In genomic region chr12:575948-576612, GRCh38 we compare ENCODE assay signal across 8 cellular contexts.
DNase-seq lines count a peak whose midpoint lies in the region; ATAC-seq and TF ChIP-seq lines count a peak whose summit lies in the region.

No MANE protein-coding gene starts in this region.

- H3K27ac Mint-ChIP-seq in MCF 10A (ENCODE audit: low read depth, unreplicated experiment), result peak overlapping the region; percentile 91

- in situ Hi-C loops in HAP-1 (cut with MboI; ENCODE audit: low sequenced_read_pairs), result loop anchor here (10.0 kb wide), 1 partner anchor 369 kb away; the partner anchor contains the start of gene RAD52

- DNase-seq in DMS 273 (lab: John Stamatoyannopoulos, UW; ENCODE audit: unreplicated experiment), result peak; percentile 89
- peak; percentile 70 to 89 for DNase-seq in HAP-1 (ENCODE audit: low spot score in 2 of 2)
- peak; percentile 69 for DNase-seq in NCI-H1694 treated with DMSO at 0.1 percent for 48 hours (lab: John Stamatoyannopoulos, UW)
- DNase-seq in UCSD-AML1 (lab: John Stamatoyannopoulos, UW; ENCODE audit: unreplicated experiment), result peak; percentile 88
- DNase-seq in MCF 10A (ENCODE audit: unreplicated experiment), result peak; percentile 78
- DNase-seq in iPS-NIHi7 (ENCODE audit: extremely low spot score), result peak; percentile 93
- DNase-seq in spleen, result peak; percentile 97

- POLR2A ChIA-PET in MCF 10A (lab: Yijun Ruan, JAX), result interaction anchor here (0.6 to 15.3 kb wide), 22 partner anchors 21 to 1016 kb away, joined by 3 to 336 read pairs (median 4); partner anchors contain the start of genes RAD52 and WNK1

- WGBS in spleen, 5 donors, result 3 to 13% (median 10%) methylated on average over 33 to 39 of the region's 39 CpGs

- no peaks in the 10 kb centered on the region for H3K9me3 ChIP-seq in HAP-1
- no peaks in the 10 kb centered on the region for H3K9me3 ChIP-seq in spleen

- TF ChIP-seq CTCF in MCF 10A (IDR thresholded peaks at IDR 0.05; ENCODE audit: unreplicated experiment) (peak; percentile 99), spleen (IDR thresholded peaks at IDR 0.05 in 8 of 11, conservative IDR thresholded peaks at IDR 0.05 in 3 of 11) (peak; percentile 98 to 100 (median 100))

- no peaks in the 10 kb centered on the region for H3K27me3 Mint-ChIP-seq in MCF 10A (ENCODE audit: insufficient read depth, unreplicated experiment)

- peaks cover 34% of the 10 kb centered on the region for H3K4me1 ChIP-seq in HAP-1
- H3K4me1 ChIP-seq in spleen, result peaks cover 9 to 36% (median 18%) of the 10 kb centered on the region in 6 donors

- H3K9me3 Mint-ChIP-seq in MCF 10A (ENCODE audit: unreplicated experiment), result no peaks in the 10 kb centered on the region

- H3K27ac ChIP-seq in spleen, result peak overlapping the region in 7 of 8 donors; percentile 26 to 78 (median 67)

- H3K27me3 ChIP-seq in HAP-1 (ENCODE audit: low read depth) (no peaks in the 10 kb centered on the region), spleen (replicated peaks in 1 of 7) (no peaks in the 10 kb centered on the region)

- no TSS peak for BruUV-seq in MCF 10A (replicated peaks; lab: Mats Ljungman, UMichigan)

- no peak overlapping the region for H3K4me3 ChIP-seq in HAP-1
- H3K4me3 ChIP-seq in spleen, result peak overlapping the region in 5 of 8 donors; percentile 5 to 56 (median 15)

- H3K36me3 ChIP-seq in HAP-1 (replicated peaks) (no peaks in the 10 kb centered on the region), spleen (no peaks in the 10 kb centered on the region)

- peaks cover 7% of the 10 kb centered on the region for H3K36me3 Mint-ChIP-seq in MCF 10A (ENCODE audit: insufficient read depth, unreplicated experiment)

- no peak for TF ChIP-seq POLR2A in spleen (IDR thresholded peaks at IDR 0.05)

- H3K4me1 Mint-ChIP-seq in MCF 10A (ENCODE audit: insufficient read depth, unreplicated experiment), result peaks cover 44% of the 10 kb centered on the region

- CTCF ChIA-PET in MCF 10A (lab: Yijun Ruan, JAX), result interaction anchor here (0.5 to 5.6 kb wide), 29 partner anchors 10 to 1109 kb away, joined by 3 to 100 read pairs (median 4); partner anchors contain the start of gene WNK1

- intact Hi-C loops in MCF 10A (cut with micrococcal nuclease), result loop anchor here (1.0 to 10.0 kb wide), 3 partner anchors 175 to 539 kb away; no protein-coding TSS in a partner anchor
- intact Hi-C loops in spleen (cut with DNase I; ENCODE audit: low total_unique reads), result loop anchor here (5.0 to 10.0 kb wide), 3 partner anchors 66 to 1019 kb away; partner anchors contain the start of genes FBXL14 and WNK1

- H3K4me3 Mint-ChIP-seq in MCF 10A (ENCODE audit: unreplicated experiment), result peak overlapping the region; percentile 35

- ATAC-seq in GM21526 (IDR thresholded peaks at IDR 0.05; ENCODE audit: low FRiP score, unreplicated experiment), result no peak
